In genomic region chr9:95284152-95284551, GRCh38 we compare ENCODE assay signal across 22 cellular contexts. TPM values are rescaled to one million over a fixed set of nuclear protein-coding genes. Genes with fewer than 3 reads are reported as not detected.
DNase-seq lines count a peak whose midpoint lies in the region; ATAC-seq and TF ChIP-seq lines count a peak whose summit lies in the region.
"Had no signal": no experiment of that assay in that cellular context is flagged by ENCODE, and none has a peak within 500 bp of the region (broad histone marks: within the 10 kb centered on the region; RNA-seq: fewer than 3 reads in every experiment).

No MANE protein-coding gene starts in this region.

- no peak overlapping the region for H3K27ac ChIP-seq in neural progenitor cell
- H3K27ac ChIP-seq: dorsolateral prefrontal cortex, esophagus squamous epithelium, left ventricle myocardium inferior, vagina had no signal

- peak; percentile 65 for DNase-seq in AG08396 (ENCODE audit: low spot score)
- peak; percentile 49 for DNase-seq in HFFc6
- DNase-seq in epithelial cell of esophagus (ENCODE audit: low read depth) = peak; percentile 8
- no peak for DNase-seq in nephron progenitor cell
- no peak for DNase-seq in DMS 273 treated with DMSO at 0.1 percent for 48 hours (lab: John Stamatoyannopoulos, UW)
- no peak for DNase-seq in left lobe of liver (ENCODE audit: low spot score)
- DNase-seq in neural progenitor cell (ENCODE audit: low spot score) = no peak
- DNase-seq: activated CD4-positive, alpha-beta T cell treated with anti-CD3 and anti-CD28 coated beads, Interleukin-2, amount 50 U/mL, for 4 hours; activated T-cell treated with anti-CD3 and anti-CD28 coated beads, Interleukin-2, amount 50 U/mL, for 72 hours; AML-193; dorsolateral prefrontal cortex; esophagus squamous epithelium; GOT3; KG1; left ventricle myocardium inferior; NCI-H446; NK-92 treated with Interleukin-12 subunit alpha and Interleukin-12 subunit beta, amount 100 ng/mL, for 24 hours; occipital lobe; stimulated activated CD4-positive, alpha-beta T cell treated with anti-CD3 and anti-CD28 coated beads, Interleukin-2, amount 100 ng/mL, for 48 hours had no signal

- H3K27me3 Mint-ChIP-seq in HFFc6 (ENCODE audit: insufficient read depth) (no peaks in the 10 kb centered on the region), nephron (ENCODE audit: low read depth) (no peaks in the 10 kb centered on the region), nephron progenitor cell (ENCODE audit: low read depth, poor library complexity) (peaks cover 4% of the 10 kb centered on the region), neural progenitor cell (ENCODE audit: insufficient read depth, low read depth) (no peaks in the 10 kb centered on the region)
- H3K27me3 Mint-ChIP-seq: activated naive CD8-positive, alpha-beta T cell had no signal

- no peaks in the 10 kb centered on the region for H3K36me3 ChIP-seq in neural progenitor cell
- H3K36me3 ChIP-seq: esophagus squamous epithelium, left ventricle myocardium inferior, vagina had no signal

- no peaks in the 10 kb centered on the region for H4K20me1 ChIP-seq in neural progenitor cell (ENCODE audit: low read depth)

- H3K27me3 ChIP-seq in neural progenitor cell = no peaks in the 10 kb centered on the region
- H3K27me3 ChIP-seq: dorsolateral prefrontal cortex, esophagus squamous epithelium, vagina had no signal

- TF ChIP-seq CTCF in HFFc6 (IDR thresholded peaks at IDR 0.05) (no peak), epithelial cell of esophagus (IDR thresholded peaks at IDR 0.05; ENCODE audit: insufficient read depth, low read depth, low read length, missing control alignments) (no peak), nephron (IDR thresholded peaks at IDR 0.05; ENCODE audit: unreplicated experiment in 3 of 3) (no peak), nephron progenitor cell (IDR thresholded peaks at IDR 0.05) (no peak), neural progenitor cell (IDR thresholded peaks at IDR 0.05) (no peak)

- H3K4me3 ChIP-seq in epithelial cell of esophagus (ENCODE audit: low read length) (no peak overlapping the region), neural progenitor cell (no peak overlapping the region)
- H3K4me3 ChIP-seq: dorsolateral prefrontal cortex, left ventricle myocardium inferior, vagina had no signal

- H3K79me2 ChIP-seq in neural progenitor cell (ENCODE audit: low read depth) = peaks cover 30% of the 10 kb centered on the region

- H3K4me1 Mint-ChIP-seq in HFFc6 (ENCODE audit: low read depth) (peaks cover 24% of the 10 kb centered on the region), nephron (peaks cover 16% of the 10 kb centered on the region), nephron progenitor cell (no peaks in the 10 kb centered on the region), neural progenitor cell (no peaks in the 10 kb centered on the region)

- peaks cover 7% of the 10 kb centered on the region for H3K9me3 Mint-ChIP-seq in HFFc6
- H3K9me3 Mint-ChIP-seq in nephron = peaks cover 19% of the 10 kb centered on the region
- peaks cover 34% of the 10 kb centered on the region for H3K9me3 Mint-ChIP-seq in nephron progenitor cell
- peaks cover 16% of the 10 kb centered on the region for H3K9me3 Mint-ChIP-seq in neural progenitor cell

- no peaks in the 10 kb centered on the region for H3K9me3 ChIP-seq in neural progenitor cell (ENCODE audit: low read depth)
- H3K9me3 ChIP-seq: vagina had no signal

- no peak overlapping the region for H3K4me2 ChIP-seq in neural progenitor cell

- peak overlapping the region; percentile 48 for H3K4me3 Mint-ChIP-seq in HFFc6
- no peak overlapping the region for H3K4me3 Mint-ChIP-seq in nephron
- no peak overlapping the region for H3K4me3 Mint-ChIP-seq in nephron progenitor cell
- no peak overlapping the region for H3K4me3 Mint-ChIP-seq in neural progenitor cell
- H3K4me3 Mint-ChIP-seq: activated naive CD8-positive, alpha-beta T cell; activated T-cell treated with anti-CD3 and anti-CD28 coated beads, Interleukin-2, amount 50 U/mL, for 72 hours had no signal

- peak overlapping the region; percentile 47; the same call in 1 of the 2 replicates for H3K27ac Mint-ChIP-seq in HFFc6
- H3K27ac Mint-ChIP-seq in nephron = peak overlapping the region; percentile 89 to 93 (median 90)
- no peak overlapping the region for H3K27ac Mint-ChIP-seq in nephron progenitor cell
- H3K27ac Mint-ChIP-seq in neural progenitor cell = no peak overlapping the region
- H3K27ac Mint-ChIP-seq: activated naive CD8-positive, alpha-beta T cell; activated T-cell treated with anti-CD3 and anti-CD28 coated beads, Interleukin-2, amount 50 U/mL, for 72 hours had no signal

- H3F3A ChIP-seq in neural progenitor cell (ENCODE audit: low read depth) = no peaks in the 10 kb centered on the region

- no peak overlapping the region for H3K9ac ChIP-seq in neural progenitor cell

- ATAC-seq in left lobe of liver = no peak
- ATAC-seq: activated T-cell treated with anti-CD3 and anti-CD28 coated beads, Interleukin-2, amount 50 U/mL, for 72 hours had no signal

- H2AFZ ChIP-seq in neural progenitor cell (replicated peaks) = no peak overlapping the region

- H3K36me3 Mint-ChIP-seq in HFFc6 (ENCODE audit: low read depth) (peaks cover 14% of the 10 kb centered on the region), nephron (ENCODE audit: low read depth) (peaks cover 19% of the 10 kb centered on the region), nephron progenitor cell (ENCODE audit: low read depth) (peaks cover 28% of the 10 kb centered on the region), neural progenitor cell (no peaks in the 10 kb centered on the region)

- no peaks in the 10 kb centered on the region for H3K4me1 ChIP-seq in neural progenitor cell
- H3K4me1 ChIP-seq: left ventricle myocardium inferior, vagina had no signal

RNA-seq across cellular contexts. Expression of gene FANCC, which starts 33.4 kb away (rescaled TPM):
- 1 to 10 TPM; 4.7 to 7.1 (median 5.7) TPM for total RNA-seq in HFFc6 (2021; fragmentation: NEBNext Ultra II Directional; extraction: Animal tissue kit (Norgen Biotek cat#: 25700))
- total RNA-seq in left lobe of liver (29.2 TPM), neural progenitor cell (ENCODE audit: low replicate concordance) (27.0 and 49.6 TPM in 2 replicates)

Comparison
In these comparisons a context has a peak if more than half of its experiments do, and no peak if none do; other contexts are left out.
1. DNase-seq: peak in AG08396 (single experiment), HFFc6 (single experiment) and epithelial cell of esophagus (single experiment); none in nephron progenitor cell (single experiment), DMS 273 treated with DMSO at 0.1 percent for 48 hours (single experiment), left lobe of liver (single experiment) and neural progenitor cell (single experiment).
2. H3K27ac Mint-ChIP-seq: peak in HFFc6 (single experiment) and nephron (3 of 3); none in nephron progenitor cell (single experiment) and neural progenitor cell (single experiment).